Comparison of ENCODE assay signal across 8 cellular contexts in the genomic region with DNA sequence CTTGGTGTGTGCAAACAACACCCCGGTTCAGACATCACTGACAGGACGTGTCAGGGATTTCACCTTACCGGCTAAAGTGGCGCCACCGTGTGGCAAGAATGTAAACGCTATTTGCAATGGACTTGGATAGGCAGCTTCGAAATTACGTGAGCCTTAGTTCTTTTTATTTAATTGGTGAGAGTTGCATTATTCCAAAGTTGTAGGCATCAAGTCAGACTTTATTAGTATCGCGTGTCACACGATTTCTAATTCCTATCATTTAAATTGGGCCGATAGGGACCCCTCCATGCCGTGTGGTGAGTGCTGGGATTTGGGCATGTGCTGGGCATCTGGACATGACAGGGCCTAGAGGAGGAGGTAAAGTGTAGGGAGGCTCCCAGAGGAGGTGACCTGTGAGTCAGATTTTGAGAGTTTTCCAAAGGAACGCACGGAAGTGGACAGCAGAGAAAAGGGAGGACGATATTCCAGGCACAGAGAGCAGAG. TPM values are rescaled to one million over a fixed set of nuclear protein-coding genes. Genes with fewer than 3 reads are reported as not detected.
DNase-seq lines count a peak whose midpoint lies in the region; ATAC-seq lines count a peak whose summit lies in the region.

No MANE protein-coding gene starts in this region.

- peak overlapping the region; percentile 20 for H2AFZ ChIP-seq in ACC112 (ENCODE audit: low read length, unreplicated experiment)

- peaks cover 13% of the 10 kb centered on the region for H3K4me1 ChIP-seq in ACC112 (ENCODE audit: control insufficient read depth, insufficient read depth, low read length, unreplicated experiment)

- H3K27me3 ChIP-seq in ACC112 (ENCODE audit: insufficient read depth, low read length), result no peaks in the 10 kb centered on the region

- intact Hi-C loops in left colon (cut with DNase I, micrococcal nuclease), result loop anchor here in 1 of 2 donors (10.0 kb wide), 2 partner anchors 167 to 247 kb away; no protein-coding TSS in a partner anchor

- H3K36me3 ChIP-seq in ACC112 (ENCODE audit: insufficient read depth, low read length), result no peaks in the 10 kb centered on the region

- H3K4me3 ChIP-seq in ACC112 (ENCODE audit: low read depth, low read length), result no peak overlapping the region

- H3K27ac ChIP-seq in ACC112 (ENCODE audit: low read depth, low read length), result no peak overlapping the region

- H3K79me2 ChIP-seq in ACC112 (ENCODE audit: control insufficient read depth, insufficient read depth, low read length, unreplicated experiment), result no peaks in the 10 kb centered on the region

- DNase-seq in GM19238 (ENCODE audit: insufficient read length, low spot score), result peak; percentile 53
- DNase-seq in NCI-H2171 treated with DMSO at 0.1 percent for 48 hours (lab: John Stamatoyannopoulos, UW), result peak; percentile 66
- DNase-seq in activated CD4-positive, CD25-positive, alpha-beta regulatory T cell treated with anti-CD3 and anti-CD28 coated beads, Interleukin-2, amount 50 U/mL, for 72 hours, result peak; percentile 82
- peak; percentile 72 for DNase-seq in cerebellum (ENCODE audit: low spot score)
- DNase-seq in left colon, result peak; percentile 81 to 94
- peak; percentile 84 for DNase-seq in stimulated activated CD4-positive, alpha-beta T cell treated with anti-CD3 and anti-CD28 coated beads, Interleukin-4, amount 100 ng/mL, for 1 hour

- ATAC-seq in left colon (peak; percentile 43), HG02884 (IDR thresholded peaks at IDR 0.05; ENCODE audit: unreplicated experiment) (no peak)

RNA-seq across cellular contexts. Expression of a gene that starts 14.5 kb away (rescaled TPM):
- total RNA-seq in cerebellum, result 5.8 TPM
- total RNA-seq in left colon, result 10 to 100 TPM; 71.1 to 76.4 TPM

RNA-seq across cellular contexts. Expression of a gene that starts 38.3 kb away (rescaled TPM):
- 40.8 TPM for total RNA-seq in cerebellum
- total RNA-seq in left colon, result 10 to 100 TPM; 31.3 to 33.3 TPM

RNA-seq across cellular contexts. Expression of a gene that starts 39.7 kb away (rescaled TPM):
- total RNA-seq in cerebellum (not detected), left colon (1 to 10 TPM in 1 of 2 donors, under 1 TPM in 1; 0.58 to 1.1 TPM)

RNA-seq across cellular contexts. Expression of a gene that starts 56.2 kb away (rescaled TPM):
- total RNA-seq in cerebellum (20.1 TPM), left colon (10 to 100 TPM; 28.8 to 33.5 TPM)

Comparison
In these comparisons a context has a peak if more than half of its experiments do, and no peak if none do; other contexts are left out.
1. RNA of a gene that starts 14.5 kb away (total RNA-seq): 71.1 to 76.4 TPM in left colon; 5.8 TPM in cerebellum (single experiment); every median in the first group is over 10 times any median in the second.
2. Peak in every context shown above with its lines, with median percentiles within 50 percentile points of each other: DNase-seq.